ENCODE assay signal across 1 cellular context in the genomic region with DNA sequence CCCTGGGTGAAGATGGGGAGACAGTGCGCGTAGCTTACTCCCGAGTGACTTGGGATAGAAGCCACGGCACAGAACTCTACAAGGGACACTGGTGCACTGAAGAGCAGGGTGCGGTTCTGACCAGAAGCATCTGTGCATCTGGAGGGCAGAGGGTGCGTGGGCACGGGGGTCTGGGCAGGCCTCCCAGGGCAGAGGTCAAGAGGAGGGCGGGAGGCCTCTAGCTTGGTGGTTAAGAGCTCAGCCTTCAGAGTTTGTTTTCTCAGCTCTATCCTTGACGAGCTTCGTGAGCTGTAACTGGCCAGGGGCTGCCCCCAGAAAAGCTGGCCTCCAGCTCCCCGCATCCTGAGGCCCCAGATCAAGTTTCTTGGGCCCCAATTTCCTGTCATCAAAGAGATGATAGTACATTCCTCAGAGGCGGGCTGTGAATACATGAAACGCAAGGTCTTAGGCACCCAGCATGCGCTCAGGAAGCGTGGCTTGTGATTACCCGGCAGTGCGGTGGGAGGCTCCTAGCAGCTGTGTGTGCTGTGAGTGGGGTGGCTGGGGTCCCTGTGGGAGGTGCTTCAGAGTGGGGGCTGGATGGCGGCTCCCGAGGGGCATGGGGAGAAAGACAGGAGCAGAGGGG.
A peak's percentile ranks its signal among the peaks of the same experiment; 100 is the strongest.
TF ChIP-seq lines count a peak whose summit lies in the region.

No MANE protein-coding gene starts in this region.

TF ChIP-seq in K562, 482 proteins besides CTCF, POLR2A, EP300 and RAD21:
- 0 out of 2 replicates have a peak, but pooled peaks have one; percentile 17 for TF ChIP-seq ZBTB7A (IDR thresholded peaks at IDR 0.05; ENCODE audit: borderline replicate concordance, control insufficient read depth, low read depth, low read length)
- TF ChIP-seq ZNF644 (tag; IDR thresholded peaks at IDR 0.05; ENCODE audit: low read depth), result no peak
- no peak for TF ChIP-seq ZNF224 (CRISPR knock-in tag; IDR thresholded peaks at IDR 0.05)
- no peak for TF ChIP-seq ZNF165 (CRISPR knock-in tag; IDR thresholded peaks at IDR 0.05; ENCODE audit: borderline replicate concordance)
- TF ChIP-seq, protein P1, sequence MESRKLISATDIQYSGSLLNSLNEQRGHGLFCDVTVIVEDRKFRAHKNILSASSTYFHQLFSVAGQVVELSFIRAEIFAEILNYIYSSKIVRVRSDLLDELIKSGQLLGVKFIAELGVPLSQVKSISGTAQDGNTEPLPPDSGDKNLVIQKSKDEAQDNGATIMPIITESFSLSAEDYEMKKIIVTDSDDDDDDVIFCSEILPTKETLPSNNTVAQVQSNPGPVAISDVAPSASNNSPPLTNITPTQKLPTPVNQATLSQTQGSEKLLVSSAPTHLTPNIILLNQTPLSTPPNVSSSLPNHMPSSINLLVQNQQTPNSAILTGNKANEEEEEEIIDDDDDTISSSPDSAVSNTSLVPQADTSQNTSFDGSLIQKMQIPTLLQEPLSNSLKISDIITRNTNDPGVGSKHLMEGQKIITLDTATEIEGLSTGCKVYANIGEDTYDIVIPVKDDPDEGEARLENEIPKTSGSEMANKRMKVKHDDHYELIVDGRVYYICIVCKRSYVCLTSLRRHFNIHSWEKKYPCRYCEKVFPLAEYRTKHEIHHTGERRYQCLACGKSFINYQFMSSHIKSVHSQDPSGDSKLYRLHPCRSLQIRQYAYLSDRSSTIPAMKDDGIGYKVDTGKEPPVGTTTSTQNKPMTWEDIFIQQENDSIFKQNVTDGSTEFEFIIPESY (CRISPR knock-in tag; IDR thresholded peaks at IDR 0.05), result 0 out of 2 replicates have a peak, but pooled peaks have one; percentile 7
